ENCODE assay signal across 18 cellular contexts in genomic region chr2:113216321-113216720, GRCh38.
"Had no signal": no experiment of that assay in that cellular context is flagged by ENCODE, and none has a peak within 500 bp of the region (broad histone marks: within the 10 kb centered on the region; RNA-seq: fewer than 3 reads in every experiment).

No MANE protein-coding gene starts in this region.

- H3K36me3 Mint-ChIP-seq: mesothelial cell of epicardium, naive B cell had no signal

- H3K27me3 Mint-ChIP-seq: activated CD8-positive, alpha-beta T cell treated with anti-CD3 and anti-CD28 coated beads for 36 hours; activated naive CD8-positive, alpha-beta T cell treated with anti-CD3 and anti-CD28 coated beads, Interleukin-2, amount 50 U/mL, for 24 hours had no signal

- H3K9me3 ChIP-seq: colonic mucosa, left lung, SK-N-SH, stomach, thoracic aorta had no signal

- H3K4me2 ChIP-seq: SK-N-SH had no signal

- H3K4me3 ChIP-seq: cardiac muscle cell, colonic mucosa, left lung, stomach, thoracic aorta had no signal

- H3K27ac ChIP-seq: cardiac muscle cell, colonic mucosa, thoracic aorta, WERI-Rb-1 had no signal

- DNase-seq: activated CD4-positive, alpha-beta T cell treated with anti-CD3 and anti-CD28 coated beads for 4 hours; activated CD8-positive, alpha-beta memory T cell treated with anti-CD3 and anti-CD28 coated beads, Interleukin-2, amount 50 U/mL, for 48 hours; activated CD8-positive, alpha-beta T cell treated with anti-CD3 and anti-CD28 coated beads for 36 hours; activated naive CD4-positive, alpha-beta T cell treated with Interleukin-2 at 50 U/mL for 16 hours; activated naive CD8-positive, alpha-beta T cell treated with anti-CD3 and anti-CD28 coated beads, Interleukin-2, amount 50 U/mL, for 24 hours; colonic mucosa; effector CD4-positive, alpha-beta T cell; islet precursor cell; left lung; naive B cell; occipital lobe; SK-N-SH; stimulated activated CD4-positive, alpha-beta T cell treated with anti-CD3 and anti-CD28 coated beads, Interleukin-4, amount 100 ng/mL, for 1 hour; stomach; WERI-Rb-1 had no signal

- H3K36me3 ChIP-seq: cardiac muscle cell, colonic mucosa, left lung, stomach, thoracic aorta, WERI-Rb-1 had no signal

- H3K27ac Mint-ChIP-seq: activated CD8-positive, alpha-beta T cell treated with anti-CD3 and anti-CD28 coated beads for 36 hours; activated naive CD8-positive, alpha-beta T cell treated with anti-CD3 and anti-CD28 coated beads, Interleukin-2, amount 50 U/mL, for 24 hours; mesothelial cell of epicardium had no signal

- H3K9me3 Mint-ChIP-seq: activated CD8-positive, alpha-beta T cell treated with anti-CD3 and anti-CD28 coated beads for 36 hours; activated naive CD8-positive, alpha-beta T cell treated with anti-CD3 and anti-CD28 coated beads, Interleukin-2, amount 50 U/mL, for 24 hours; mesothelial cell of epicardium; naive B cell had no signal

- ATAC-seq: activated CD8-positive, alpha-beta T cell treated with anti-CD3 and anti-CD28 coated beads for 36 hours; activated naive CD8-positive, alpha-beta T cell treated with anti-CD3 and anti-CD28 coated beads, Interleukin-2, amount 50 U/mL, for 24 hours; left lung had no signal

- H3K27me3 ChIP-seq: cardiac muscle cell, colonic mucosa, left lung, stomach had no signal

- H3K4me3 Mint-ChIP-seq: activated CD8-positive, alpha-beta T cell treated with anti-CD3 and anti-CD28 coated beads for 36 hours; activated naive CD8-positive, alpha-beta T cell treated with anti-CD3 and anti-CD28 coated beads, Interleukin-2, amount 50 U/mL, for 24 hours; mesothelial cell of epicardium had no signal

- H3K9ac ChIP-seq: SK-N-SH had no signal
